In the genomic region with DNA sequence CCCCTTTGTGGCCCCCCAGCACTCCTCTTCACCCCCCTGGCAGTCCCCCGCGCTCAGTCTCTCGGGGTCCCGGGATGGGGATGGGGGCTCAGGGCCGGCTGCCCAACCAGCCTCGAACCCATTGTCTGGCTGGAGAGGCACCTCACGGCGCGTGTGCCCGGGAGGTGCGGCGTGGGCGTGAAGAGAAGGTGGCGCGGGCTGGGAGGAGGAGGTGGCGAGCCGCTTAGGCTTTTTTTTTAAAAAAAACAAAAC, we compare ENCODE assay signal across 8 cellular contexts. TPM values are rescaled to one million over a fixed set of nuclear protein-coding genes. Genes with fewer than 3 reads are reported as not detected.
DNase-seq lines count a peak whose midpoint lies in the region; ATAC-seq and TF ChIP-seq lines count a peak whose summit lies in the region.

No MANE protein-coding gene starts in this region.

- peak overlapping the region; percentile 49 for H3K27ac ChIP-seq in mesodermal cell (ENCODE audit: low read depth, low read length, severe bottlenecking)
- peak overlapping the region; percentile 89 for H3K27ac ChIP-seq in vagina

- CTCF ChIA-PET in activated naive CD4-positive, alpha-beta T cell treated with anti-CD3 and anti-CD28 coated beads, Interleukin-2, amount 10 ng/mL, durations not matched to agents 7 days and 5 days (lab: Charles Lee): no interaction called here

- peak overlapping the region; percentile 53 for H3K4me3 ChIP-seq in NB4 (ENCODE audit: low read depth, low read length)
- H3K4me3 ChIP-seq in mesodermal cell (ENCODE audit: extremely low read depth, insufficient read depth, low read length, poor library complexity, severe bottlenecking): peak overlapping the region; percentile 96
- H3K4me3 ChIP-seq in vagina: peak overlapping the region; percentile 83 to 98

- H3K36me3 ChIP-seq in mesodermal cell (ENCODE audit: control insufficient read depth, insufficient read depth, low read length): no peaks in the 10 kb centered on the region
- H3K36me3 ChIP-seq in vagina: no peaks in the 10 kb centered on the region

- no peaks in the 10 kb centered on the region for H3K9me3 Mint-ChIP-seq in activated naive CD4-positive, alpha-beta T cell treated with anti-CD3 and anti-CD28 coated beads, Interleukin-2, amount 10 ng/mL, durations not matched to agents 7 days and 5 days
- no peaks in the 10 kb centered on the region for H3K9me3 Mint-ChIP-seq in dendritic cell treated with granulocyte-macrophage colony-stimulating factor and Interleukin-4, amounts not matched to agents 40 ng/mL and 50 ng/mL, for 4 days

- no peaks in the 10 kb centered on the region for H3K36me3 Mint-ChIP-seq in activated naive CD4-positive, alpha-beta T cell treated with anti-CD3 and anti-CD28 coated beads, Interleukin-2, amount 10 ng/mL, durations not matched to agents 7 days and 5 days
- peaks cover 19% of the 10 kb centered on the region for H3K36me3 Mint-ChIP-seq in dendritic cell treated with granulocyte-macrophage colony-stimulating factor and Interleukin-4, amounts not matched to agents 40 ng/mL and 50 ng/mL, for 4 days (ENCODE audit: low read depth)

- intact Hi-C loops in dendritic cell treated with granulocyte-macrophage colony-stimulating factor and Interleukin-4, amounts not matched to agents 40 ng/mL and 50 ng/mL, for 4 days (cut with micrococcal nuclease): loop anchor here (5.0 to 10.0 kb wide), 3 partner anchors 87 to 279 kb away; no protein-coding TSS in a partner anchor
- intact Hi-C loops in vagina (cut with DNase I): no loop called here

- no peak overlapping the region for H3K27ac Mint-ChIP-seq in activated naive CD4-positive, alpha-beta T cell treated with anti-CD3 and anti-CD28 coated beads, Interleukin-2, amount 10 ng/mL, durations not matched to agents 7 days and 5 days
- peak overlapping the region; percentile 82 for H3K27ac Mint-ChIP-seq in dendritic cell treated with granulocyte-macrophage colony-stimulating factor and Interleukin-4, amounts not matched to agents 40 ng/mL and 50 ng/mL, for 4 days

- H3K9me3 ChIP-seq in mesodermal cell (ENCODE audit: control insufficient read depth, low read length): no peaks in the 10 kb centered on the region
- H3K9me3 ChIP-seq in vagina: no peaks in the 10 kb centered on the region

- peaks cover 48% of the 10 kb centered on the region for H3K27me3 Mint-ChIP-seq in activated naive CD4-positive, alpha-beta T cell treated with anti-CD3 and anti-CD28 coated beads, Interleukin-2, amount 10 ng/mL, durations not matched to agents 7 days and 5 days
- peaks cover 48% of the 10 kb centered on the region for H3K27me3 Mint-ChIP-seq in dendritic cell treated with granulocyte-macrophage colony-stimulating factor and Interleukin-4, amounts not matched to agents 40 ng/mL and 50 ng/mL, for 4 days

- no peak for TF ChIP-seq POLR2A in NB4 (IDR thresholded peaks at IDR 0.05; ENCODE audit: extremely low read depth, insufficient read length)
- TF ChIP-seq POLR2A in vagina (IDR thresholded peaks at IDR 0.05): no peak

- no peak for DNase-seq in activated naive CD4-positive, alpha-beta T cell treated with anti-CD3 and anti-CD28 coated beads, Interleukin-2, amount 10 ng/mL, durations not matched to agents 7 days and 5 days
- DNase-seq in activated naive CD4-positive, alpha-beta T cell (lab: John Stamatoyannopoulos, UW): no peak
- DNase-seq in NB4 (ENCODE audit: low read depth) (no peak), vagina (ENCODE audit: extremely low spot score in 2 of 2) (no peak), GM19240 (ENCODE audit: insufficient read length, low spot score) (no peak)

- TF ChIP-seq CTCF in NB4 (IDR thresholded peaks at IDR 0.05; ENCODE audit: low read depth, low read length) (no peak), vagina (IDR thresholded peaks at IDR 0.05) (no peak)

- H3K4me3 Mint-ChIP-seq in activated naive CD4-positive, alpha-beta T cell treated with anti-CD3 and anti-CD28 coated beads, Interleukin-2, amount 10 ng/mL, durations not matched to agents 7 days and 5 days: peak overlapping the region; percentile 59
- peak overlapping the region; percentile 86 for H3K4me3 Mint-ChIP-seq in dendritic cell treated with granulocyte-macrophage colony-stimulating factor and Interleukin-4, amounts not matched to agents 40 ng/mL and 50 ng/mL, for 4 days

- 0% methylated on average over 2 to 7 of the region's 17 CpGs for WGBS in mesodermal cell (ENCODE audit: insufficient coverage in 2 of 2), 2 experiments

- no peak for ATAC-seq in GM18519 (IDR thresholded peaks at IDR 0.05; ENCODE audit: low FRiP score, unreplicated experiment)

- H3K27me3 ChIP-seq in vagina: no peaks in the 10 kb centered on the region

- H3K4me1 ChIP-seq in mesodermal cell (ENCODE audit: control insufficient read depth, insufficient read depth, low read length, poor library complexity, severe bottlenecking): peaks cover 11% of the 10 kb centered on the region
- H3K4me1 ChIP-seq in vagina: peaks cover 19% of the 10 kb centered on the region

- H3K4me1 Mint-ChIP-seq in activated naive CD4-positive, alpha-beta T cell treated with anti-CD3 and anti-CD28 coated beads, Interleukin-2, amount 10 ng/mL, durations not matched to agents 7 days and 5 days: peaks cover 10% of the 10 kb centered on the region
- H3K4me1 Mint-ChIP-seq in dendritic cell treated with granulocyte-macrophage colony-stimulating factor and Interleukin-4, amounts not matched to agents 40 ng/mL and 50 ng/mL, for 4 days (ENCODE audit: low read depth): peaks cover 29% of the 10 kb centered on the region

RNA-seq across cellular contexts. Expression of gene FMNL2, which starts 0.8 kb away (rescaled TPM):
- polyA plus RNA-seq in mesodermal cell (2013, experiment 1 of 2): 37.5 TPM
- 33.6 TPM for polyA plus RNA-seq in mesodermal cell (2013, experiment 2 of 2)
- 35.4 TPM for total RNA-seq in vagina
